Comparison of ENCODE assay signal across 22 cellular contexts in the genomic region with DNA sequence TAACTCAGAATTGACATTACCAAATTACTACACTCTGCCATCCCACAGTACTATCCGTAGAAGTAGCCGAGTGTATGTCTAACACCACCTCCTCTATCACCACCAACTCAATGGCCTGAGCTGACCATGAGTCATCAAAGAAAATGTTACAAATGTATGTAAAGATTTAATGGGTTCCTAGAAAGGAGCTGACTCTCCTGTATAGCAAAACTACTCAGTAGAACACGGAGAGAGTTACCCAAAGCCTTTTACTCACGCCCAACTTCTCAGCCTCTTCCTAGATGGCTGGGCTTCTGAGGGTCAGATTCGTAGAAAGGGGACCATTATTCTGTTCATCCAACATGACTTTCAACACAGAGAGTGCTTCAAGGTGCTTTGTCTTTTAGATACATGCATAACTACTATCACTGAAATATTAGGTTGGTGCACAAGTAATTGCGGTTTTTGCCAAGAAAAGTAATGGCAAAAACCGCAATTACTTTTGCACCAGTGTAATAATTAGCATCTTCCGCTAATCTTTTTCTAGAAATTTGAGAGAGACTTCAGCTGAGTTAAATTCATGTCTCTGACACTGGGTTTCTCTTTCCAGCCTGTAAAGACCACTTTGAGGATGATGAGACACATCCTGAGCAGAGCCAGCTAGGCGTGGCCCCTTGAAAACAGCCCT. TPM values are rescaled to one million over a fixed set of nuclear protein-coding genes. Genes with fewer than 3 reads are reported as not detected.
DNase-seq lines count a peak whose midpoint lies in the region; ATAC-seq, FAIRE-seq and TF ChIP-seq lines count a peak whose summit lies in the region.
"Had no signal": no experiment of that assay in that cellular context is flagged by ENCODE, and none has a peak within 500 bp of the region (broad histone marks: within the 10 kb centered on the region; RNA-seq: fewer than 3 reads in every experiment).

No MANE protein-coding gene starts in this region.

- intact Hi-C loops in CD4-positive, alpha-beta T cell (cut with DNase I, micrococcal nuclease): no loop called here

- POLR2A ChIA-PET in CD4-positive, alpha-beta T cell (lab: Charles Lee): no interaction called here

- H3K9ac ChIP-seq in astrocyte (ENCODE audit: low read length): no peak overlapping the region

- no peak for FAIRE-seq in astrocyte (lab: Jason Lieb, UNC)

- no peak overlapping the region for H2AFZ ChIP-seq in astrocyte (ENCODE audit: low read depth, low read length)

- DNase-seq in COLO829 (ENCODE audit: low spot score) (peak; percentile 66), HT1080 (ENCODE audit: low read depth) (peak; percentile 61), astrocyte (ENCODE audit: low read depth) (peak; percentile 31), iris pigment epithelial cell (ENCODE audit: low read depth) (peak; percentile 61), NCI-H345 (lab: John Stamatoyannopoulos, UW) (no peak), iPS-NIHi7 (ENCODE audit: extremely low spot score) (no peak), NCI-H1048 (lab: John Stamatoyannopoulos, UW) (no peak)
- DNase-seq in CD4-positive, alpha-beta T cell: no peak
- DNase-seq: activated CD4-positive, alpha-beta T cell treated with anti-CD3 and anti-CD28 coated beads, Interleukin-2, amount 50 U/mL, for 1 hour; activated effector memory CD4-positive, alpha-beta T cell treated with anti-CD3 and anti-CD28 coated beads, Interleukin-2, amount 50 U/mL, for 16 hours; adrenal gland; CD4-positive, CD25-positive, alpha-beta regulatory T cell; DND-41; glutamatergic neuron; left lung; NCI-H1436 treated with DMSO at 0.1 percent for 48 hours; Right ventricle myocardium superior; T-helper 1 cell; testis had no signal

- peaks cover 30% of the 10 kb centered on the region for H3K4me1 Mint-ChIP-seq in astrocyte (ENCODE audit: low read depth, unreplicated experiment)
- H3K4me1 Mint-ChIP-seq in CD4-positive, alpha-beta T cell (ENCODE audit: low read depth): no peaks in the 10 kb centered on the region
- H3K4me1 Mint-ChIP-seq: CD4-positive, CD25-positive, alpha-beta regulatory T cell; central memory CD8-positive, alpha-beta T cell; stimulated activated effector memory CD8-positive, alpha-beta T cell treated with anti-CD3 and anti-CD28 coated beads, Interleukin-12 subunit alpha, Interleukin-12 subunit beta, amount 100 ng/mL, for 72 hours had no signal

- H3K9me3 Mint-ChIP-seq in astrocyte (ENCODE audit: unreplicated experiment): peaks cover 4% of the 10 kb centered on the region
- no peaks in the 10 kb centered on the region for H3K9me3 Mint-ChIP-seq in CD4-positive, alpha-beta T cell
- H3K9me3 Mint-ChIP-seq: CD4-positive, CD25-positive, alpha-beta regulatory T cell; central memory CD8-positive, alpha-beta T cell; stimulated activated effector memory CD8-positive, alpha-beta T cell treated with anti-CD3 and anti-CD28 coated beads, Interleukin-12 subunit alpha, Interleukin-12 subunit beta, amount 100 ng/mL, for 72 hours had no signal

- CTCF ChIA-PET in CD4-positive, alpha-beta T cell (lab: Charles Lee): no interaction called here

- no peak overlapping the region for H3K4me3 ChIP-seq in astrocyte (ENCODE audit: insufficient read depth, low read depth, low read length)
- H3K4me3 ChIP-seq: adrenal gland, esophagus muscularis mucosa, left lung, testis had no signal

- H3K36me3 Mint-ChIP-seq in astrocyte (ENCODE audit: low read depth, unreplicated experiment): peaks cover 3% of the 10 kb centered on the region
- H3K36me3 Mint-ChIP-seq in CD4-positive, alpha-beta T cell (ENCODE audit: low read depth): no peaks in the 10 kb centered on the region
- H3K36me3 Mint-ChIP-seq: CD4-positive, CD25-positive, alpha-beta regulatory T cell; stimulated activated effector memory CD8-positive, alpha-beta T cell treated with anti-CD3 and anti-CD28 coated beads, Interleukin-12 subunit alpha, Interleukin-12 subunit beta, amount 100 ng/mL, for 72 hours had no signal

- no peak for TF ChIP-seq CTCF in astrocyte (IDR thresholded peaks at IDR 0.05; ENCODE audit: insufficient read depth, low read depth, low read length)
- TF ChIP-seq CTCF in CD4-positive, alpha-beta T cell (IDR thresholded peaks at IDR 0.05): no peak

- peaks cover 3% of the 10 kb centered on the region for H3K27me3 Mint-ChIP-seq in astrocyte (ENCODE audit: low read depth, unreplicated experiment)
- peaks cover 43% of the 10 kb centered on the region for H3K27me3 Mint-ChIP-seq in CD4-positive, alpha-beta T cell

- no peaks in the 10 kb centered on the region for H3K36me3 ChIP-seq in astrocyte (ENCODE audit: insufficient read depth, low read length)
- H3K36me3 ChIP-seq: adrenal gland, esophagus muscularis mucosa, left lung had no signal

- no peak for ATAC-seq in CD4-positive, alpha-beta T cell (ENCODE audit: poor library complexity)
- ATAC-seq: stimulated activated effector memory CD8-positive, alpha-beta T cell treated with anti-CD3 and anti-CD28 coated beads, Interleukin-12 subunit alpha, Interleukin-12 subunit beta, amount 100 ng/mL, for 72 hours had no signal

- H3K9me3 ChIP-seq in astrocyte (ENCODE audit: insufficient read depth, low read depth, low read length): no peaks in the 10 kb centered on the region
- H3K9me3 ChIP-seq in CD4-positive, alpha-beta T cell (ENCODE audit: control insufficient read depth, low read length): no peaks in the 10 kb centered on the region
- H3K9me3 ChIP-seq: adrenal gland, esophagus muscularis mucosa, left lung, testis had no signal

- H3K4me2 ChIP-seq in astrocyte (ENCODE audit: low read length): peak overlapping the region; percentile 41

- H3K27ac ChIP-seq in astrocyte (ENCODE audit: low read depth, low read length): no peak overlapping the region
- H3K27ac ChIP-seq in CD4-positive, alpha-beta T cell (ENCODE audit: low read depth, low read length): no peak overlapping the region
- H3K27ac ChIP-seq: left lung, testis had no signal

- H3K27ac Mint-ChIP-seq in astrocyte (ENCODE audit: unreplicated experiment): peak overlapping the region; percentile 60
- H3K27ac Mint-ChIP-seq in CD4-positive, alpha-beta T cell: no peak overlapping the region
- H3K27ac Mint-ChIP-seq: CD4-positive, CD25-positive, alpha-beta regulatory T cell; stimulated activated effector memory CD8-positive, alpha-beta T cell treated with anti-CD3 and anti-CD28 coated beads, Interleukin-12 subunit alpha, Interleukin-12 subunit beta, amount 100 ng/mL, for 72 hours had no signal

- H3K4me3 Mint-ChIP-seq in astrocyte (ENCODE audit: unreplicated experiment): peak overlapping the region; percentile 57
- H3K4me3 Mint-ChIP-seq in CD4-positive, alpha-beta T cell: no peak overlapping the region
- H3K4me3 Mint-ChIP-seq: CD4-positive, CD25-positive, alpha-beta regulatory T cell; central memory CD8-positive, alpha-beta T cell; stimulated activated effector memory CD8-positive, alpha-beta T cell treated with anti-CD3 and anti-CD28 coated beads, Interleukin-12 subunit alpha, Interleukin-12 subunit beta, amount 100 ng/mL, for 72 hours had no signal

- no peaks in the 10 kb centered on the region for H3K79me2 ChIP-seq in astrocyte (ENCODE audit: insufficient read depth, low read length)

- peaks cover 9% of the 10 kb centered on the region for H4K20me1 ChIP-seq in astrocyte (ENCODE audit: insufficient read depth, low read length)

- H3K27me3 ChIP-seq in astrocyte (ENCODE audit: insufficient read depth, low read length): peaks cover 5% of the 10 kb centered on the region
- no peaks in the 10 kb centered on the region for H3K27me3 ChIP-seq in CD4-positive, alpha-beta T cell (ENCODE audit: control insufficient read depth, insufficient read depth, low read length)
- H3K27me3 ChIP-seq: adrenal gland, esophagus muscularis mucosa, left lung, testis had no signal

- peaks cover 19% of the 10 kb centered on the region for H3K4me1 ChIP-seq in astrocyte (ENCODE audit: insufficient read depth, low read length)
- H3K4me1 ChIP-seq: testis had no signal

RNA-seq across cellular contexts. Expression of a gene that starts 24.0 kb away (rescaled TPM):
- total RNA-seq in HT1080 (2014; rRNA removed; shearing (Covaris generic)): 0.39 and 0.57 TPM in 2 replicates
- polyA plus RNA-seq in HT1080 (2015; cell fraction: cytosol; rRNA removed): 0.55 and 0.95 TPM in 2 replicates
- 0.29 and 0.51 TPM in 2 replicates for polyA plus RNA-seq in HT1080 (2015; cell fraction: nucleus; rRNA removed)
- 3.0 and 4.7 TPM in 2 replicates for total RNA-seq in astrocyte
- total RNA-seq in CD4-positive, alpha-beta T cell: under 1 TPM; 0.08 to 0.14 TPM
- polyA plus RNA-seq: CD4-positive, CD25-positive, alpha-beta regulatory T cell had no signal

Comparison
In these comparisons a context has a peak if more than half of its experiments do, and no peak if none do; other contexts are left out.
1. DNase-seq: peak in COLO829 (single experiment), HT1080 (single experiment), astrocyte (single experiment) and iris pigment epithelial cell (single experiment); none in CD4-positive, alpha-beta T cell (0 of 10), NCI-H345 (single experiment), iPS-NIHi7 (single experiment) and NCI-H1048 (single experiment).